ENCODE assay signal across 1 cellular context in the genomic region with DNA sequence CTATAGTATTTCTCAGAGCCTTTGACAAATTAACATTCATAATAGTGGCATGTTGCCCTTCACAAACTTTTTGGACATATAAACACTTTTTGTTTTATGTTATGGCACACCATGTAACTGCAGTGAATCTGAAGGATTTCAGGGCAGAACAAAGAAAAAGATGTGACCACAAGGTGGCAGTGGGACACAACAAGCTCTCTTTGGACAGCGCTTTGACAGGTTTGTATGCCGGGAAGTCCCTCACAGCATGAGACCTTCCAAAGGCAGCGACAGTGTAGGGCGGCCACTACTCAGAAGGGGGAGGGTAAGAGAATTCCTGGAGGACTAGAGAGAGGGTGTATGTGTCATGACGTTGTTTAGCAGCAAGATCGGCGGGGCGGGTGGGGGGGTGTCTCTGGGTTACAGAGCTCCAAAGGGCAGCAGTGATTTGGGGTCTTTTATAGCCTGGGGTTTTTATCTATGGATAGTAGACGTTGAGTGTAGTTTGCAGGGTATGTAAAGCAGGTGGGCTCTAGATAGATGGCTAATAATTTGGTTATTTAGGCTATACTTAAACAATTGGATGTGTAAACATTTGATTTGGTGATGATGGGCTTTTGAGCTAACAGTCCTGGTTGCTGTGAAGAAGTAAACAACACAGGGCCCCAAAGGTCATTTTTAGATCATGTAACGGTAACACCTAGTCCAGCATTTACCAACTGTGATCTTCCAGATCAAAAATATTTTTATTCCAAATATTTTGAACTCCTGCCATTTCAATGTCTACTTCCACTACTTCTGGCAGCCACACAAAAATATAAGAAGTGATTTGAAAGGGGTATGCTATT.
TF ChIP-seq lines count a peak whose summit lies in the region.

No MANE protein-coding gene starts in this region.

TF ChIP-seq in HEK293, 187 proteins besides CTCF, POLR2A, EP300 and RAD21 (continued from another document and continues in another):
- TF ChIP-seq, protein P1, sequence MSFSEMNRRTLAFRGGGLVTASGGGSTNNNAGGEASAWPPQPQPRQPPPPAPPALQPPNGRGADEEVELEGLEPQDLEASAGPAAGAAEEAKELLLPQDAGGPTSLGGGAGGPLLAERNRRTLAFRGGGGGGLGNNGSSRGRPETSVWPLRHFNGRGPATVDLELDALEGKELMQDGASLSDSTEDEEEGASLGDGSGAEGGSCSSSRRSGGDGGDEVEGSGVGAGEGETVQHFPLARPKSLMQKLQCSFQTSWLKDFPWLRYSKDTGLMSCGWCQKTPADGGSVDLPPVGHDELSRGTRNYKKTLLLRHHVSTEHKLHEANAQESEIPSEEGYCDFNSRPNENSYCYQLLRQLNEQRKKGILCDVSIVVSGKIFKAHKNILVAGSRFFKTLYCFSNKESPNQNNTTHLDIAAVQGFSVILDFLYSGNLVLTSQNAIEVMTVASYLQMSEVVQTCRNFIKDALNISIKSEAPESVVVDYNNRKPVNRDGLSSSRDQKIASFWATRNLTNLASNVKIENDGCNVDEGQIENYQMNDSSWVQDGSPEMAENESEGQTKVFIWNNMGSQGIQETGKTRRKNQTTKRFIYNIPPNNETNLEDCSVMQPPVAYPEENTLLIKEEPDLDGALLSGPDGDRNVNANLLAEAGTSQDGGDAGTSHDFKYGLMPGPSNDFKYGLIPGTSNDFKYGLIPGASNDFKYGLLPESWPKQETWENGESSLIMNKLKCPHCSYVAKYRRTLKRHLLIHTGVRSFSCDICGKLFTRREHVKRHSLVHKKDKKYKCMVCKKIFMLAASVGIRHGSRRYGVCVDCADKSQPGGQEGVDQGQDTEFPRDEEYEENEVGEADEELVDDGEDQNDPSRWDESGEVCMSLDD (tag by site-specific recombination; IDR thresholded peaks at IDR 0.05) = no peak
- TF ChIP-seq ZBTB20 (tag by site-specific recombination; IDR thresholded peaks at IDR 0.05) (no peak), SP7 (tag by site-specific recombination; IDR thresholded peaks at IDR 0.05) (peak; percentile 33; the same call in 1 of the 2 replicates), ZNF169 (tag by site-specific recombination; IDR thresholded peaks at IDR 0.05) (no peak), ZNF768 (tag by site-specific recombination; IDR thresholded peaks at IDR 0.05) (no peak), PRDM1 (tag by site-specific recombination; IDR thresholded peaks at IDR 0.05) (no peak), OSR2 (tag by site-specific recombination; IDR thresholded peaks at IDR 0.05) (no peak), SETDB1 (IDR thresholded peaks at IDR 0.05; ENCODE audit: insufficient read length, low read length) (peak; percentile 92), ZEB2 (tag by site-specific recombination; IDR thresholded peaks at IDR 0.05) (no peak), ZNF830 (tag by site-specific recombination; IDR thresholded peaks at IDR 0.05; ENCODE audit: low read depth) (no peak), ZNF530 (tag by site-specific recombination; IDR thresholded peaks at IDR 0.05; ENCODE audit: low read depth) (no peak), ZNF791 (tag by site-specific recombination; IDR thresholded peaks at IDR 0.05) (no peak), ZNF10 (tag by site-specific recombination; IDR thresholded peaks at IDR 0.05) (no peak), ZNF621 (tag by site-specific recombination; IDR thresholded peaks at IDR 0.05) (no peak), YY2 (tag by site-specific recombination; IDR thresholded peaks at IDR 0.05) (no peak), MZF1 (tag by site-specific recombination; IDR thresholded peaks at IDR 0.05; ENCODE audit: borderline replicate concordance) (0 out of 2 replicates have a peak, but pooled peaks have one; percentile 18), ZFP37 (tag by site-specific recombination; IDR thresholded peaks at IDR 0.05) (no peak), ZNF610 (tag by site-specific recombination; IDR thresholded peaks at IDR 0.05; ENCODE audit: borderline replicate concordance) (peak; percentile 23; the same call in 1 of the 2 replicates), ZFHX2 (tag by site-specific recombination; conservative IDR thresholded peaks at IDR 0.05) (no peak), ZSCAN23 (tag by site-specific recombination; IDR thresholded peaks at IDR 0.05) (no peak), ZNF404 (tag by site-specific recombination; IDR thresholded peaks at IDR 0.05) (no peak), ZNF19 (tag by site-specific recombination; IDR thresholded peaks at IDR 0.05; ENCODE audit: low read depth) (no peak)
- TF ChIP-seq, protein P2, sequence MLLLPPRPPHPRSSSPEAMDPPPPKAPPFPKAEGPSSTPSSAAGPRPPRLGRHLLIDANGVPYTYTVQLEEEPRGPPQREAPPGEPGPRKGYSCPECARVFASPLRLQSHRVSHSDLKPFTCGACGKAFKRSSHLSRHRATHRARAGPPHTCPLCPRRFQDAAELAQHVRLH (tag by site-specific recombination; IDR thresholded peaks at IDR 0.05) = no peak
- TF ChIP-seq, protein P3, sequence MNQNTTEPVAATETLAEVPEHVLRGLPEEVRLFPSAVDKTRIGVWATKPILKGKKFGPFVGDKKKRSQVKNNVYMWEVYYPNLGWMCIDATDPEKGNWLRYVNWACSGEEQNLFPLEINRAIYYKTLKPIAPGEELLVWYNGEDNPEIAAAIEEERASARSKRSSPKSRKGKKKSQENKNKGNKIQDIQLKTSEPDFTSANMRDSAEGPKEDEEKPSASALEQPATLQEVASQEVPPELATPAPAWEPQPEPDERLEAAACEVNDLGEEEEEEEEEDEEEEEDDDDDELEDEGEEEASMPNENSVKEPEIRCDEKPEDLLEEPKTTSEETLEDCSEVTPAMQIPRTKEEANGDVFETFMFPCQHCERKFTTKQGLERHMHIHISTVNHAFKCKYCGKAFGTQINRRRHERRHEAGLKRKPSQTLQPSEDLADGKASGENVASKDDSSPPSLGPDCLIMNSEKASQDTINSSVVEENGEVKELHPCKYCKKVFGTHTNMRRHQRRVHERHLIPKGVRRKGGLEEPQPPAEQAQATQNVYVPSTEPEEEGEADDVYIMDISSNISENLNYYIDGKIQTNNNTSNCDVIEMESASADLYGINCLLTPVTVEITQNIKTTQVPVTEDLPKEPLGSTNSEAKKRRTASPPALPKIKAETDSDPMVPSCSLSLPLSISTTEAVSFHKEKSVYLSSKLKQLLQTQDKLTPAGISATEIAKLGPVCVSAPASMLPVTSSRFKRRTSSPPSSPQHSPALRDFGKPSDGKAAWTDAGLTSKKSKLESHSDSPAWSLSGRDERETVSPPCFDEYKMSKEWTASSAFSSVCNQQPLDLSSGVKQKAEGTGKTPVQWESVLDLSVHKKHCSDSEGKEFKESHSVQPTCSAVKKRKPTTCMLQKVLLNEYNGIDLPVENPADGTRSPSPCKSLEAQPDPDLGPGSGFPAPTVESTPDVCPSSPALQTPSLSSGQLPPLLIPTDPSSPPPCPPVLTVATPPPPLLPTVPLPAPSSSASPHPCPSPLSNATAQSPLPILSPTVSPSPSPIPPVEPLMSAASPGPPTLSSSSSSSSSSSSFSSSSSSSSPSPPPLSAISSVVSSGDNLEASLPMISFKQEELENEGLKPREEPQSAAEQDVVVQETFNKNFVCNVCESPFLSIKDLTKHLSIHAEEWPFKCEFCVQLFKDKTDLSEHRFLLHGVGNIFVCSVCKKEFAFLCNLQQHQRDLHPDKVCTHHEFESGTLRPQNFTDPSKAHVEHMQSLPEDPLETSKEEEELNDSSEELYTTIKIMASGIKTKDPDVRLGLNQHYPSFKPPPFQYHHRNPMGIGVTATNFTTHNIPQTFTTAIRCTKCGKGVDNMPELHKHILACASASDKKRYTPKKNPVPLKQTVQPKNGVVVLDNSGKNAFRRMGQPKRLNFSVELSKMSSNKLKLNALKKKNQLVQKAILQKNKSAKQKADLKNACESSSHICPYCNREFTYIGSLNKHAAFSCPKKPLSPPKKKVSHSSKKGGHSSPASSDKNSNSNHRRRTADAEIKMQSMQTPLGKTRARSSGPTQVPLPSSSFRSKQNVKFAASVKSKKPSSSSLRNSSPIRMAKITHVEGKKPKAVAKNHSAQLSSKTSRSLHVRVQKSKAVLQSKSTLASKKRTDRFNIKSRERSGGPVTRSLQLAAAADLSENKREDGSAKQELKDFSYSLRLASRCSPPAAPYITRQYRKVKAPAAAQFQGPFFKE (tag by site-specific recombination; IDR thresholded peaks at IDR 0.05; ENCODE audit: borderline replicate concordance) = no peak
- TF ChIP-seq, protein P4, sequence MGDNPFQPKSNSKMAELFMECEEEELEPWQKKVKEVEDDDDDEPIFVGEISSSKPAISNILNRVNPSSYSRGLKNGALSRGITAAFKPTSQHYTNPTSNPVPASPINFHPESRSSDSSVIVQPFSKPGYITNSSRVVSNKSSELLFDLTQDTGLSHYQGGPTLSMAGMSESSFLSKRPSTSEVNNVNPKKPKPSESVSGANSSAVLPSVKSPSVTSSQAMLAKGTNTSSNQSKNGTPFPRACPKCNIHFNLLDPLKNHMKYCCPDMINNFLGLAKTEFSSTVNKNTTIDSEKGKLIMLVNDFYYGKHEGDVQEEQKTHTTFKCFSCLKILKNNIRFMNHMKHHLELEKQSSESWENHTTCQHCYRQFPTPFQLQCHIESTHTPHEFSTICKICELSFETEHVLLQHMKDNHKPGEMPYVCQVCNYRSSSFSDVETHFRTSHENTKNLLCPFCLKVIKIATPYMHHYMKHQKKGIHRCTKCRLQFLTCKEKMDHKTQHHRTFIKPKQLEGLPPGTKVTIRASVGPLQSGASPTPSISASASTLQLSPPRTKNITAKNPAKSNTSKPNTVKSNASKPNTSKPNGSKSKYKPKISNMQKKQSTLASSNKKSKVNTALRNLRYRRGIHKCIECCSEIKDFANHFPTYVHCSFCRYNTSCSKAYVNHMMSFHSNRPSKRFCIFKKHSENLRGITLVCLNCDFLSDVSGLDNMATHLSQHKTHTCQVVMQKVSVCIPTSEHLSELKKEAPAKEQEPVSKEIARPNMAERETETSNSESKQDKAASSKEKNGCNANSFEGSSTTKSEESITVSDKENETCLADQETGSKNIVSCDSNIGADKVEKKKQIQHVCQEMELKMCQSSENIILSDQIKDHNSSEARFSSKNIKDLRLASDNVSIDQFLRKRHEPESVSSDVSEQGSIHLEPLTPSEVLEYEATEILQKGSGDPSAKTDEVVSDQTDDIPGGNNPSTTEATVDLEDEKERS (tag by site-specific recombination; IDR thresholded peaks at IDR 0.05) = peak; percentile 95
- TF ChIP-seq, protein P5, sequence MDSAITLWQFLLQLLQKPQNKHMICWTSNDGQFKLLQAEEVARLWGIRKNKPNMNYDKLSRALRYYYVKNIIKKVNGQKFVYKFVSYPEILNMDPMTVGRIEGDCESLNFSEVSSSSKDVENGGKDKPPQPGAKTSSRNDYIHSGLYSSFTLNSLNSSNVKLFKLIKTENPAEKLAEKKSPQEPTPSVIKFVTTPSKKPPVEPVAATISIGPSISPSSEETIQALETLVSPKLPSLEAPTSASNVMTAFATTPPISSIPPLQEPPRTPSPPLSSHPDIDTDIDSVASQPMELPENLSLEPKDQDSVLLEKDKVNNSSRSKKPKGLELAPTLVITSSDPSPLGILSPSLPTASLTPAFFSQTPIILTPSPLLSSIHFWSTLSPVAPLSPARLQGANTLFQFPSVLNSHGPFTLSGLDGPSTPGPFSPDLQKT (IDR thresholded peaks at IDR 0.05; ENCODE audit: borderline replicate concordance, low read depth, low read length) = no peak
- TF ChIP-seq, protein P6, sequence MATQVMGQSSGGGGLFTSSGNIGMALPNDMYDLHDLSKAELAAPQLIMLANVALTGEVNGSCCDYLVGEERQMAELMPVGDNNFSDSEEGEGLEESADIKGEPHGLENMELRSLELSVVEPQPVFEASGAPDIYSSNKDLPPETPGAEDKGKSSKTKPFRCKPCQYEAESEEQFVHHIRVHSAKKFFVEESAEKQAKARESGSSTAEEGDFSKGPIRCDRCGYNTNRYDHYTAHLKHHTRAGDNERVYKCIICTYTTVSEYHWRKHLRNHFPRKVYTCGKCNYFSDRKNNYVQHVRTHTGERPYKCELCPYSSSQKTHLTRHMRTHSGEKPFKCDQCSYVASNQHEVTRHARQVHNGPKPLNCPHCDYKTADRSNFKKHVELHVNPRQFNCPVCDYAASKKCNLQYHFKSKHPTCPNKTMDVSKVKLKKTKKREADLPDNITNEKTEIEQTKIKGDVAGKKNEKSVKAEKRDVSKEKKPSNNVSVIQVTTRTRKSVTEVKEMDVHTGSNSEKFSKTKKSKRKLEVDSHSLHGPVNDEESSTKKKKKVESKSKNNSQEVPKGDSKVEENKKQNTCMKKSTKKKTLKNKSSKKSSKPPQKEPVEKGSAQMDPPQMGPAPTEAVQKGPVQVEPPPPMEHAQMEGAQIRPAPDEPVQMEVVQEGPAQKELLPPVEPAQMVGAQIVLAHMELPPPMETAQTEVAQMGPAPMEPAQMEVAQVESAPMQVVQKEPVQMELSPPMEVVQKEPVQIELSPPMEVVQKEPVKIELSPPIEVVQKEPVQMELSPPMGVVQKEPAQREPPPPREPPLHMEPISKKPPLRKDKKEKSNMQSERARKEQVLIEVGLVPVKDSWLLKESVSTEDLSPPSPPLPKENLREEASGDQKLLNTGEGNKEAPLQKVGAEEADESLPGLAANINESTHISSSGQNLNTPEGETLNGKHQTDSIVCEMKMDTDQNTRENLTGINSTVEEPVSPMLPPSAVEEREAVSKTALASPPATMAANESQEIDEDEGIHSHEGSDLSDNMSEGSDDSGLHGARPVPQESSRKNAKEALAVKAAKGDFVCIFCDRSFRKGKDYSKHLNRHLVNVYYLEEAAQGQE (tag by site-specific recombination; IDR thresholded peaks at IDR 0.05) = peak; percentile 79
- TF ChIP-seq, protein P7, sequence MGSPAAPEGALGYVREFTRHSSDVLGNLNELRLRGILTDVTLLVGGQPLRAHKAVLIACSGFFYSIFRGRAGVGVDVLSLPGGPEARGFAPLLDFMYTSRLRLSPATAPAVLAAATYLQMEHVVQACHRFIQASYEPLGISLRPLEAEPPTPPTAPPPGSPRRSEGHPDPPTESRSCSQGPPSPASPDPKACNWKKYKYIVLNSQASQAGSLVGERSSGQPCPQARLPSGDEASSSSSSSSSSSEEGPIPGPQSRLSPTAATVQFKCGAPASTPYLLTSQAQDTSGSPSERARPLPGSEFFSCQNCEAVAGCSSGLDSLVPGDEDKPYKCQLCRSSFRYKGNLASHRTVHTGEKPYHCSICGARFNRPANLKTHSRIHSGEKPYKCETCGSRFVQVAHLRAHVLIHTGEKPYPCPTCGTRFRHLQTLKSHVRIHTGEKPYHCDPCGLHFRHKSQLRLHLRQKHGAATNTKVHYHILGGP (tag by site-specific recombination; IDR thresholded peaks at IDR 0.05) = 0 out of 2 replicates have a peak, but pooled peaks have one; percentile 28
- TF ChIP-seq, protein P8, sequence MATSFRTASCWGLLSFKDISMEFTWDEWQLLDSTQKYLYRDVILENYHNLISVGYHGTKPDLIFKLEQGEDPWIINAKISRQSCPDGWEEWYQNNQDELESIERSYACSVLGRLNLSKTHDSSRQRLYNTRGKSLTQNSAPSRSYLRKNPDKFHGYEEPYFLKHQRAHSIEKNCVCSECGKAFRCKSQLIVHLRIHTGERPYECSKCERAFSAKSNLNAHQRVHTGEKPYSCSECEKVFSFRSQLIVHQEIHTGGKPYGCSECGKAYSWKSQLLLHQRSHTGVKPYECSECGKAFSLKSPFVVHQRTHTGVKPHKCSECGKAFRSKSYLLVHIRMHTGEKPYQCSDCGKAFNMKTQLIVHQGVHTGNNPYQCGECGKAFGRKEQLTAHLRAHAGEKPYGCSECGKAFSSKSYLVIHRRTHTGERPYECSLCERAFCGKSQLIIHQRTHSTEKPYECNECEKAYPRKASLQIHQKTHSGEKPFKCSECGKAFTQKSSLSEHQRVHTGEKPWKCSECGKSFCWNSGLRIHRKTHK (tag by site-specific recombination; IDR thresholded peaks at IDR 0.05) = no peak
- TF ChIP-seq, protein P9, sequence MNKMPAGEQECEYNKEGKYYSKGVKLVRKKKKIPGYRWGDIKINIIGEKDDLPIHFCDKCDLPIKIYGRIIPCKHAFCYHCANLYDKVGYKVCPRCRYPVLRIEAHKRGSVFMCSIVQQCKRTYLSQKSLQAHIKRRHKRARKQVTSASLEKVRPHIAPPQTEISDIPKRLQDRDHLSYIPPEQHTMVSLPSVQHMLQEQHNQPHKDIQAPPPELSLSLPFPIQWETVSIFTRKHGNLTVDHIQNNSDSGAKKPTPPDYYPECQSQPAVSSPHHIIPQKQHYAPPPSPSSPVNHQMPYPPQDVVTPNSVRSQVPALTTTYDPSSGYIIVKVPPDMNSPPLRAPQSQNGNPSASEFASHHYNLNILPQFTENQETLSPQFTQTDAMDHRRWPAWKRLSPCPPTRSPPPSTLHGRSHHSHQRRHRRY (tag by site-specific recombination; IDR thresholded peaks at IDR 0.05) = no peak
